8 cellular contexts compared by ENCODE assay signal in the genomic region with DNA sequence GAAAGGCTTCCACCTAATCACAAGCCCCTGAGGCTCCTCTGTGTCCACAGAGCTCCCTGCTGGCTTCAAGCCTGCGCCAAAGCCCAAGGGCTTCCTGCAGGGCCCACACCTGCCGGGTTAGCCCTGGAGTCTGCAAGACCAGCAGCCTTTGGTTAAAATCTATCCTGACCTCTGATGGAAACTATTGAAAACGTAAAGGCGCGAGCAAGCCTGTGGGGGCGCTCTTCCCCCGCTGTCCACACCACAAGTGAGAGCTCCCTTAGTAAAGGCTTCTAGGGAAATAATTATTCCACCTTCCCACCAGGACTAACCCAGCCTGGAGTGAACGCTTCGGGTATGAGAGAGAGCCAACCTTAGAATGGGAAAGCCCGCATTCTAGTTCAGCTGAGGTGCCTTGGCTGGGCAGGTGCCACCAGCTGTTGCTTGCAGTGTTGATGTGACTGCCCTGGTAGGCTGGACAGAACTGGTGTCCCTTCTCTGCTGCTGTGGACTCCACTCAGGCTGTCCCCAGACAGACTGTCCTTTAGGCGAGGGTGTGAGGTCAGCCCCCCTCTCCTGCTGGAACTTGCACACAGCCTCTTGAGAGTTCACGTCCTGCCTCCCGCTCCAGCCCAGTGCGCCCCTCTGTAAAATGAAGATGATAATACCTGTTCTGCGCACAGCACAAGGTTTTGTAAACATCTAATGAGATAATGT.
DNase-seq lines count a peak whose midpoint lies in the region; ATAC-seq, FAIRE-seq and TF ChIP-seq lines count a peak whose summit lies in the region.

No MANE protein-coding gene starts in this region.

- H3K9ac ChIP-seq in SK-N-SH, result no peak overlapping the region

- TF ChIP-seq POLR2A in heart left ventricle (IDR thresholded peaks at IDR 0.05), result no peak

- TF ChIP-seq EP300 in SK-N-SH (IDR thresholded peaks at IDR 0.05; ENCODE audit: borderline replicate concordance in 1 of 2, low read depth in 1 of 2, low read length in 1 of 2), result no peak

- H3K27me3 ChIP-seq in SK-N-SH (ENCODE audit: insufficient read depth) (no peaks in the 10 kb centered on the region), heart left ventricle (no peaks in the 10 kb centered on the region), small intestine (ENCODE audit: control insufficient read depth in 2 of 2, insufficient read depth in 2 of 2, low read length in 2 of 2) (no peaks in the 10 kb centered on the region)

- H3K4me2 ChIP-seq in SK-N-SH, result no peak overlapping the region

- H3K4me1 ChIP-seq in SK-N-SH (ENCODE audit: control insufficient read depth in 1 of 2, insufficient read depth in 2 of 2, low read depth in 1 of 2, low read length in 1 of 2) (peaks cover 2 to 15% of the 10 kb centered on the region in 2 experiments; a peak in 3 of 4 replicates), heart left ventricle (peaks cover 0 to 66% (median 0%) of the 10 kb centered on the region in 12 donors), small intestine (ENCODE audit: control insufficient read depth in 2 of 2, insufficient read depth in 1 of 2, low read depth in 1 of 2, low read length in 1 of 2) (peaks cover 7 to 17% of the 10 kb centered on the region in 2 donors)

- H3K9me3 ChIP-seq in SK-N-SH (no peaks in the 10 kb centered on the region), heart left ventricle (no peaks in the 10 kb centered on the region), small intestine (ENCODE audit: control insufficient read depth, low read depth) (no peaks in the 10 kb centered on the region)

- no peaks in the 10 kb centered on the region for H3F3A ChIP-seq in SK-N-SH (replicated peaks; ENCODE audit: insufficient read depth)

- no peak overlapping the region for H3K27ac ChIP-seq in SK-N-SH (ENCODE audit: low read depth in 2 of 2, low read length in 1 of 2)
- peak overlapping the region in 1 of 12 donors; percentile 89 for H3K27ac ChIP-seq in heart left ventricle
- H3K27ac ChIP-seq in small intestine (ENCODE audit: low read depth in 1 of 2, low read length in 1 of 2), result peak overlapping the region in 1 of 2 donors; percentile 56

- POLR2A ChIA-PET in SK-N-SH (lab: Yijun Ruan, JAX), result interaction anchor here (0.6 kb wide), 1 partner anchor 262 kb away, joined by 4 read pairs; no protein-coding TSS in a partner anchor

- 95% methylated on average over 15 of the region's 15 CpGs for whole genome bisulfite sequencing in SK-N-SH (ENCODE audit: low lambda C conversion rate)
- WGBS in heart left ventricle, 4 donors, result 54 to 60% (median 58%) methylated on average over 15 of the region's 15 CpGs
- WGBS in small intestine, 3 donors, result 24 to 53% (median 45%) methylated on average over 15 of the region's 15 CpGs

- no peak overlapping the region; a peak in 1 of 4 replicates for H3K4me3 ChIP-seq in SK-N-SH (ENCODE audit: low read depth in 2 of 2, low read length in 1 of 2)
- no peak overlapping the region for H3K4me3 ChIP-seq in heart left ventricle
- no peak overlapping the region for H3K4me3 ChIP-seq in small intestine (ENCODE audit: low read depth in 1 of 2, low read length in 2 of 2)

- peak; percentile 4 for DNase-seq in activated T-cell treated with anti-CD3 and anti-CD28 coated beads, Interleukin-2, amount 50 U/mL, for 1 hour
- no peak for DNase-seq in activated T-cell treated with anti-CD3 and anti-CD28 coated beads, Interleukin-2, amount 50 U/mL, for 48 hours
- DNase-seq in SK-N-SH (peak; percentile 59), heart left ventricle (no peak), small intestine (peak; percentile 71)
- DNase-seq in activated CD4-positive, CD25-positive, alpha-beta regulatory T cell (lab: John Stamatoyannopoulos, UW), result no peak
- no peak for DNase-seq in stimulated activated CD4-positive, alpha-beta T cell treated with anti-CD3 and anti-CD28 coated beads, Interleukin-2, amount 100 ng/mL, for 24 hours

- H3K36me3 ChIP-seq in SK-N-SH (replicated peaks in 1 of 2; ENCODE audit: control insufficient read depth in 1 of 2, insufficient read depth in 2 of 2, low read length in 1 of 2) (no peaks in the 10 kb centered on the region), heart left ventricle (no peaks in the 10 kb centered on the region), small intestine (ENCODE audit: control insufficient read depth in 2 of 2, insufficient read depth in 2 of 2, low read length in 2 of 2) (no peaks in the 10 kb centered on the region)

- H3K9me2 ChIP-seq in SK-N-SH, result no peaks in the 10 kb centered on the region

- CTCF ChIA-PET in SK-N-SH (lab: Yijun Ruan, JAX), result interaction anchor here (0.6 to 3.6 kb wide), 24 partner anchors 8 to 886 kb away, joined by 3 to 24 read pairs (median 3); no protein-coding TSS in a partner anchor

- H4K20me1 ChIP-seq in SK-N-SH (ENCODE audit: insufficient read depth), result no peaks in the 10 kb centered on the region

- FAIRE-seq in small intestine (lab: Jason Lieb, UNC), result no peak

- H3K79me2 ChIP-seq in SK-N-SH (ENCODE audit: insufficient read depth), result no peaks in the 10 kb centered on the region

- TF ChIP-seq CTCF in SK-N-SH (IDR thresholded peaks at IDR 0.05) (peak; percentile 56), heart left ventricle (IDR thresholded peaks at IDR 0.05) (peak; percentile 29 to 65 (median 52))

- intact Hi-C loops in heart left ventricle (cut with DNase I), result loop anchor here in 4 of 10 donors (5.0 to 10.0 kb wide), 5 partner anchors 46 to 416 kb away; no protein-coding TSS in a partner anchor

- ATAC-seq in heart left ventricle (peak; percentile 30 to 62 (median 48)), HG02759 (IDR thresholded peaks at IDR 0.05; ENCODE audit: unreplicated experiment) (no peak)

- peak; percentile 59 for TF ChIP-seq RAD21 in SK-N-SH (IDR thresholded peaks at IDR 0.05; ENCODE audit: low read length)

- H2AFZ ChIP-seq in SK-N-SH (ENCODE audit: low read depth), result no peak overlapping the region

TF ChIP-seq in SK-N-SH, 30 proteins besides CTCF, POLR2A, EP300 and RAD21 (continues in another document):
- TF ChIP-seq JUND (IDR thresholded peaks at IDR 0.05) (no peak), TCF12 (IDR thresholded peaks at IDR 0.05) (no peak), SIN3A (IDR thresholded peaks at IDR 0.05; ENCODE audit: borderline replicate concordance, low read depth, low read length) (no peak), MXI1 (IDR thresholded peaks at IDR 0.05; ENCODE audit: low read depth, low read length) (no peak), RFX5 (IDR thresholded peaks at IDR 0.05; ENCODE audit: low read length) (no peak), CHD2 (IDR thresholded peaks at IDR 0.05; ENCODE audit: low read length, partially characterized antibody) (no peak), NFIC (IDR thresholded peaks at IDR 0.05; ENCODE audit: borderline replicate concordance) (no peak), TAF1 (IDR thresholded peaks at IDR 0.05; ENCODE audit: borderline replicate concordance, low read depth, low read length) (no peak), ELF1 (IDR thresholded peaks at IDR 0.05) (no peak), GABPA (IDR thresholded peaks at IDR 0.05; ENCODE audit: low read depth) (no peak), RCOR1 (IDR thresholded peaks at IDR 0.05; ENCODE audit: low read length) (no peak)
- TF ChIP-seq, protein P1, sequence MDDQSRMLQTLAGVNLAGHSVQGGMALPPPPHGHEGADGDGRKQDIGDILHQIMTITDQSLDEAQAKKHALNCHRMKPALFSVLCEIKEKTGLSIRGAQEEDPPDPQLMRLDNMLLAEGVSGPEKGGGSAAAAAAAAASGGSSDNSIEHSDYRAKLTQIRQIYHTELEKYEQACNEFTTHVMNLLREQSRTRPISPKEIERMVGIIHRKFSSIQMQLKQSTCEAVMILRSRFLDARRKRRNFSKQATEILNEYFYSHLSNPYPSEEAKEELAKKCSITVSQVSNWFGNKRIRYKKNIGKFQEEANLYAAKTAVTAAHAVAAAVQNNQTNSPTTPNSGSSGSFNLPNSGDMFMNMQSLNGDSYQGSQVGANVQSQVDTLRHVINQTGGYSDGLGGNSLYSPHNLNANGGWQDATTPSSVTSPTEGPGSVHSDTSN (IDR thresholded peaks at IDR 0.05), result no peak
- TF ChIP-seq, protein P2, sequence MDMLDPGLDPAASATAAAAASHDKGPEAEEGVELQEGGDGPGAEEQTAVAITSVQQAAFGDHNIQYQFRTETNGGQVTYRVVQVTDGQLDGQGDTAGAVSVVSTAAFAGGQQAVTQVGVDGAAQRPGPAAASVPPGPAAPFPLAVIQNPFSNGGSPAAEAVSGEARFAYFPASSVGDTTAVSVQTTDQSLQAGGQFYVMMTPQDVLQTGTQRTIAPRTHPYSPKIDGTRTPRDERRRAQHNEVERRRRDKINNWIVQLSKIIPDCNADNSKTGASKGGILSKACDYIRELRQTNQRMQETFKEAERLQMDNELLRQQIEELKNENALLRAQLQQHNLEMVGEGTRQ (IDR thresholded peaks at IDR 0.05; ENCODE audit: borderline replicate concordance, low read depth, low read length), result no peak
- TF ChIP-seq, protein P3, sequence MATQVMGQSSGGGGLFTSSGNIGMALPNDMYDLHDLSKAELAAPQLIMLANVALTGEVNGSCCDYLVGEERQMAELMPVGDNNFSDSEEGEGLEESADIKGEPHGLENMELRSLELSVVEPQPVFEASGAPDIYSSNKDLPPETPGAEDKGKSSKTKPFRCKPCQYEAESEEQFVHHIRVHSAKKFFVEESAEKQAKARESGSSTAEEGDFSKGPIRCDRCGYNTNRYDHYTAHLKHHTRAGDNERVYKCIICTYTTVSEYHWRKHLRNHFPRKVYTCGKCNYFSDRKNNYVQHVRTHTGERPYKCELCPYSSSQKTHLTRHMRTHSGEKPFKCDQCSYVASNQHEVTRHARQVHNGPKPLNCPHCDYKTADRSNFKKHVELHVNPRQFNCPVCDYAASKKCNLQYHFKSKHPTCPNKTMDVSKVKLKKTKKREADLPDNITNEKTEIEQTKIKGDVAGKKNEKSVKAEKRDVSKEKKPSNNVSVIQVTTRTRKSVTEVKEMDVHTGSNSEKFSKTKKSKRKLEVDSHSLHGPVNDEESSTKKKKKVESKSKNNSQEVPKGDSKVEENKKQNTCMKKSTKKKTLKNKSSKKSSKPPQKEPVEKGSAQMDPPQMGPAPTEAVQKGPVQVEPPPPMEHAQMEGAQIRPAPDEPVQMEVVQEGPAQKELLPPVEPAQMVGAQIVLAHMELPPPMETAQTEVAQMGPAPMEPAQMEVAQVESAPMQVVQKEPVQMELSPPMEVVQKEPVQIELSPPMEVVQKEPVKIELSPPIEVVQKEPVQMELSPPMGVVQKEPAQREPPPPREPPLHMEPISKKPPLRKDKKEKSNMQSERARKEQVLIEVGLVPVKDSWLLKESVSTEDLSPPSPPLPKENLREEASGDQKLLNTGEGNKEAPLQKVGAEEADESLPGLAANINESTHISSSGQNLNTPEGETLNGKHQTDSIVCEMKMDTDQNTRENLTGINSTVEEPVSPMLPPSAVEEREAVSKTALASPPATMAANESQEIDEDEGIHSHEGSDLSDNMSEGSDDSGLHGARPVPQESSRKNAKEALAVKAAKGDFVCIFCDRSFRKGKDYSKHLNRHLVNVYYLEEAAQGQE (IDR thresholded peaks at IDR 0.05; ENCODE audit: low read depth, low read length), result no peak

Comparison
In these comparisons a context has a peak if more than half of its experiments do, and no peak if none do; other contexts are left out.
1. DNase-seq: peak in activated T-cell treated with anti-CD3 and anti-CD28 coated beads, Interleukin-2, amount 50 U/mL, for 1 hour (single experiment), SK-N-SH (single experiment) and small intestine (single experiment); none in activated T-cell treated with anti-CD3 and anti-CD28 coated beads, Interleukin-2, amount 50 U/mL, for 48 hours (0 of 2), heart left ventricle (0 of 5), activated CD4-positive, CD25-positive, alpha-beta regulatory T cell (0 of 4) and stimulated activated CD4-positive, alpha-beta T cell treated with anti-CD3 and anti-CD28 coated beads, Interleukin-2, amount 100 ng/mL, for 24 hours (0 of 2).